1 cellular context compared by ENCODE assay signal in the genomic region with DNA sequence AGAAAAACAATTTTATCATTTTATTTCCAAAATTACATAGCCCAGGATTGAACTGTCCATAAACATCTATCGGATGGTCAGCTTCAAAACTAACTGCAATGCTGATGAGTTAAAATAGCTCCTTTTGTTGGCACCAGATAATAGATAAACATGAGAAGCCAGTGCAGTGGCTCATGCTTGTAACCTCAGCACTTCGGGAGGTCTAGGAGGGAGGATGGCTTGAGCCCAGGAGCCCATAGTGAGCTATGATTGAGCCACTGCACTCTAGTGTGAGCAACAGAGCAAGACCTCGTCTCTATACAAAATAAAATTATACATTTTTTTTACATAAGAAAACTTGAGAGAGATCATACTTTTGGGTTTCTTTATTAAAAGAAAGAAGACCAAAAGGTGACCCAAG.
TF ChIP-seq lines count a peak whose summit lies in the region.

No MANE protein-coding gene starts in this region.

TF ChIP-seq in SK-N-SH, 30 proteins besides CTCF, POLR2A, EP300 and RAD21 (continued from another document):
- no peak for TF ChIP-seq RXRA (IDR thresholded peaks at IDR 0.05; ENCODE audit: borderline replicate concordance, low read depth)
- TF ChIP-seq, protein P1, sequence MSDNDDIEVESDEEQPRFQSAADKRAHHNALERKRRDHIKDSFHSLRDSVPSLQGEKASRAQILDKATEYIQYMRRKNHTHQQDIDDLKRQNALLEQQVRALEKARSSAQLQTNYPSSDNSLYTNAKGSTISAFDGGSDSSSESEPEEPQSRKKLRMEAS (IDR thresholded peaks at IDR 0.05; ENCODE audit: low read depth) = no peak
- no peak for TF ChIP-seq RFX5 (IDR thresholded peaks at IDR 0.05; ENCODE audit: low read length)
